Comparison of ENCODE assay signal across 11 cellular contexts in genomic region chr3:71119171-71119570, GRCh38.
DNase-seq lines count a peak whose midpoint lies in the region; ATAC-seq and TF ChIP-seq lines count a peak whose summit lies in the region.
"Had no signal": no experiment of that assay in that cellular context is flagged by ENCODE, and none has a peak within 500 bp of the region (broad histone marks: within the 10 kb centered on the region; RNA-seq: fewer than 3 reads in every experiment).

No MANE protein-coding gene starts in this region.

- peaks cover 0 to 8% of the 10 kb centered on the region in 2 experiments for H3K4me1 ChIP-seq in neutrophil (ENCODE audit: control insufficient read depth in 1 of 2, insufficient read depth in 1 of 2, low read depth in 1 of 2, low read length in 1 of 2)

- no peaks in the 10 kb centered on the region for H3K36me3 Mint-ChIP-seq in Calu3 (ENCODE audit: insufficient read depth, unreplicated experiment)
- peaks cover 17% of the 10 kb centered on the region for H3K36me3 Mint-ChIP-seq in effector memory CD8-positive, alpha-beta T cell (ENCODE audit: insufficient read depth)

- H3K9me3 Mint-ChIP-seq in Calu3 (ENCODE audit: low read depth, unreplicated experiment): no peaks in the 10 kb centered on the region
- no peaks in the 10 kb centered on the region for H3K9me3 Mint-ChIP-seq in effector memory CD8-positive, alpha-beta T cell
- H3K9me3 Mint-ChIP-seq: activated CD4-positive, alpha-beta T cell treated with anti-CD3 and anti-CD28 coated beads, Interleukin-2, amount 10 ng/mL, durations not matched to agents 7 days and 5 days had no signal

- no peak overlapping the region for H3K4me3 ChIP-seq in neutrophil (ENCODE audit: low read depth in 1 of 2, low read length in 1 of 2)

- no peak for ATAC-seq in effector memory CD8-positive, alpha-beta T cell (replicated peaks)
- no peak for ATAC-seq in left lobe of liver
- ATAC-seq: HCT116 had no signal

- H3K27ac Mint-ChIP-seq in Calu3 (ENCODE audit: unreplicated experiment): peak overlapping the region; percentile 20
- peak overlapping the region; percentile 33 to 84 for H3K27ac Mint-ChIP-seq in effector memory CD8-positive, alpha-beta T cell
- H3K27ac Mint-ChIP-seq: activated CD4-positive, alpha-beta T cell treated with anti-CD3 and anti-CD28 coated beads, Interleukin-2, amount 10 ng/mL, durations not matched to agents 7 days and 5 days had no signal

- BruUV-seq in Calu3 (replicated peaks; lab: Mats Ljungman, UMichigan): no TSS peak

- no peaks in the 10 kb centered on the region for H3K36me3 ChIP-seq in neutrophil

- H3K27me3 Mint-ChIP-seq in Calu3 (ENCODE audit: unreplicated experiment): no peaks in the 10 kb centered on the region
- no peaks in the 10 kb centered on the region for H3K27me3 Mint-ChIP-seq in effector memory CD8-positive, alpha-beta T cell
- H3K27me3 Mint-ChIP-seq: activated CD4-positive, alpha-beta T cell treated with anti-CD3 and anti-CD28 coated beads, Interleukin-2, amount 10 ng/mL, durations not matched to agents 7 days and 5 days had no signal

- peaks cover 41% of the 10 kb centered on the region for H3K4me1 Mint-ChIP-seq in Calu3 (ENCODE audit: low read depth, unreplicated experiment)
- peaks cover 51 to 82% of the 10 kb centered on the region in 2 donors for H3K4me1 Mint-ChIP-seq in effector memory CD8-positive, alpha-beta T cell (ENCODE audit: low read depth in 2 of 2)

- H3K27ac ChIP-seq in neutrophil: peak overlapping the region; percentile 16

- no peak for TF ChIP-seq CTCF in Calu3 (IDR thresholded peaks at IDR 0.05; ENCODE audit: unreplicated experiment)
- no peak for TF ChIP-seq CTCF in neutrophil (IDR thresholded peaks at IDR 0.05)

- intact Hi-C loops in Calu3 (cut with micrococcal nuclease; ENCODE audit: unreplicated experiment): no loop called here

- H3K27me3 ChIP-seq in neutrophil: no peaks in the 10 kb centered on the region

- no peak overlapping the region for H3K4me3 Mint-ChIP-seq in Calu3 (ENCODE audit: low read depth, unreplicated experiment)
- peak overlapping the region in 1 of 2 donors; percentile 5 for H3K4me3 Mint-ChIP-seq in effector memory CD8-positive, alpha-beta T cell
- H3K4me3 Mint-ChIP-seq: activated CD4-positive, alpha-beta T cell treated with anti-CD3 and anti-CD28 coated beads, Interleukin-2, amount 10 ng/mL, durations not matched to agents 7 days and 5 days had no signal

- DNase-seq in Calu3 (no peak), NAMALWA (ENCODE audit: low spot score) (peak; percentile 3), T-helper 1 cell (no peak), left lobe of liver (ENCODE audit: low spot score) (no peak), germinal center (ENCODE audit: low spot score) (no peak)
- no peak for DNase-seq in effector memory CD8-positive, alpha-beta T cell
- DNase-seq: activated CD4-positive, alpha-beta T cell treated with anti-CD3 and anti-CD28 coated beads, Interleukin-2, amount 10 ng/mL, durations not matched to agents 7 days and 5 days; amygdala; NCI-H187 had no signal

- CTCF ChIA-PET in Calu3 (lab: Charles Lee): no interaction called here

- H3K9me3 ChIP-seq in neutrophil: no peaks in the 10 kb centered on the region
